Comparison of ENCODE assay signal across 10 cellular contexts in genomic region chr13:21436582-21436981, GRCh38. TPM values are rescaled to one million over a fixed set of nuclear protein-coding genes. Genes with fewer than 3 reads are reported as not detected.
DNase-seq lines count a peak whose midpoint lies in the region; ATAC-seq and TF ChIP-seq lines count a peak whose summit lies in the region.
"Had no signal": no experiment of that assay in that cellular context is flagged by ENCODE, and none has a peak within 500 bp of the region (broad histone marks: within the 10 kb centered on the region; RNA-seq: fewer than 3 reads in every experiment).

No MANE protein-coding gene starts in this region.

- no TSS peak for BruUV-seq in Calu3 (replicated peaks; lab: Mats Ljungman, UMichigan)

- TF ChIP-seq CTCF in Calu3 (IDR thresholded peaks at IDR 0.05; ENCODE audit: unreplicated experiment) = no peak
- TF ChIP-seq CTCF in brain microvascular endothelial cell (IDR thresholded peaks at IDR 0.05; ENCODE audit: low read depth, low read length, missing control alignments) = no peak

- peaks cover 21% of the 10 kb centered on the region for H3K4me1 Mint-ChIP-seq in Calu3 (ENCODE audit: low read depth, unreplicated experiment)
- peaks cover 38% of the 10 kb centered on the region for H3K4me1 Mint-ChIP-seq in central memory CD8-positive, alpha-beta T cell

- peaks cover 3% of the 10 kb centered on the region for H3K9me3 Mint-ChIP-seq in Calu3 (ENCODE audit: low read depth, unreplicated experiment)
- no peaks in the 10 kb centered on the region for H3K9me3 Mint-ChIP-seq in central memory CD8-positive, alpha-beta T cell

- peak; percentile 24 for ATAC-seq in HG02870 (IDR thresholded peaks at IDR 0.05; ENCODE audit: unreplicated experiment)
- ATAC-seq in central memory CD8-positive, alpha-beta T cell (replicated peaks; ENCODE audit: extremely low read depth, poor library complexity, severe bottlenecking) = no peak
- ATAC-seq in GM21423 (IDR thresholded peaks at IDR 0.05; ENCODE audit: unreplicated experiment) = no peak

- H3K9ac ChIP-seq in rectal smooth muscle tissue (ENCODE audit: low read length) = no peak overlapping the region

- no peaks in the 10 kb centered on the region for H3K4me1 ChIP-seq in rectal smooth muscle tissue (ENCODE audit: control insufficient read depth, insufficient read depth, low read length)

- in situ Hi-C loops in brain microvascular endothelial cell (cut with HindIII; ENCODE audit: low pct_ligation_motif_present, low sequenced_read_pairs) = no loop called here

- no peak overlapping the region for H3K4me3 Mint-ChIP-seq in Calu3 (ENCODE audit: low read depth, unreplicated experiment)
- peak overlapping the region; percentile 40 for H3K4me3 Mint-ChIP-seq in central memory CD8-positive, alpha-beta T cell

- H3K27me3 ChIP-seq in rectal smooth muscle tissue (ENCODE audit: control insufficient read depth, insufficient read depth, low read length) (no peaks in the 10 kb centered on the region), brain microvascular endothelial cell (replicated peaks) (no peaks in the 10 kb centered on the region)

- no peaks in the 10 kb centered on the region for H3K27me3 Mint-ChIP-seq in Calu3 (ENCODE audit: unreplicated experiment)
- no peaks in the 10 kb centered on the region for H3K27me3 Mint-ChIP-seq in central memory CD8-positive, alpha-beta T cell
- H3K27me3 Mint-ChIP-seq: naive thymus-derived CD4-positive, alpha-beta T cell had no signal

- intact Hi-C loops in Calu3 (cut with micrococcal nuclease; ENCODE audit: unreplicated experiment) = loop anchor here (5.0 kb wide), 1 partner anchor 34 kb away; no protein-coding TSS in a partner anchor

- H3K27ac Mint-ChIP-seq in Calu3 (ENCODE audit: unreplicated experiment) = peak overlapping the region; percentile 20
- peak overlapping the region; percentile 33 for H3K27ac Mint-ChIP-seq in central memory CD8-positive, alpha-beta T cell (ENCODE audit: low read depth)

- no peak overlapping the region for H3K4me3 ChIP-seq in rectal smooth muscle tissue (ENCODE audit: low read length)
- H3K4me3 ChIP-seq in brain microvascular endothelial cell (ENCODE audit: low read depth, low read length) = no peak overlapping the region

- H3K36me3 ChIP-seq in rectal smooth muscle tissue (ENCODE audit: control insufficient read depth, insufficient read depth, low read length) = no peaks in the 10 kb centered on the region
- no peaks in the 10 kb centered on the region for H3K36me3 ChIP-seq in brain microvascular endothelial cell (replicated peaks)

- peaks cover 4% of the 10 kb centered on the region for H3K36me3 Mint-ChIP-seq in Calu3 (ENCODE audit: insufficient read depth, unreplicated experiment)
- peaks cover 3% of the 10 kb centered on the region for H3K36me3 Mint-ChIP-seq in central memory CD8-positive, alpha-beta T cell (ENCODE audit: insufficient read depth)

- DNase-seq in Calu3 = no peak
- DNase-seq in central memory CD8-positive, alpha-beta T cell (ENCODE audit: low spot score in 2 of 2) = no peak
- DNase-seq in stimulated activated CD4-positive, alpha-beta T cell treated with anti-CD3 and anti-CD28 coated beads, Interleukin-4, amount 100 ng/mL, for 24 hours = no peak
- no peak for DNase-seq in brain microvascular endothelial cell
- no peak for DNase-seq in NCI-H2171 treated with DMSO at 0.1 percent for 48 hours (lab: John Stamatoyannopoulos, UW)
- DNase-seq: NCI-H1048 had no signal

- H3K27ac ChIP-seq in rectal smooth muscle tissue (ENCODE audit: low read depth, low read length) (peak overlapping the region; percentile 37), brain microvascular endothelial cell (no peak overlapping the region)

- CTCF ChIA-PET in Calu3 (lab: Charles Lee) = no interaction called here

RNA-seq across cellular contexts. Expression of gene ZDHHC20, which starts 22.5 kb away (rescaled TPM):
- 88.9 and 90.6 TPM in 2 replicates for total RNA-seq in Calu3 (2022)
